ENCODE assay signal across 25 cellular contexts in genomic region chr10:131766096-131766495, GRCh38.
"Had no signal": no experiment of that assay in that cellular context is flagged by ENCODE, and none has a peak within 500 bp of the region (broad histone marks: within the 10 kb centered on the region; RNA-seq: fewer than 3 reads in every experiment).

No MANE protein-coding gene starts in this region.

- DNase-seq: dermis blood vessel endothelial cell; effector memory CD4-positive, alpha-beta T cell; foreskin keratinocyte; glutamatergic neuron; heart right ventricle; hippocampal formation; islet precursor cell; left ventricle myocardium superior; lower lobe of right lung; psoas muscle; right cardiac atrium; stimulated activated CD4-positive, alpha-beta T cell treated with anti-CD3 and anti-CD28 coated beads, Interleukin-15, amount 100 ng/mL, for 24 hours; stimulated activated CD4-positive, alpha-beta T cell treated with anti-CD3 and anti-CD28 coated beads, Interleukin-2, amount 100 ng/mL, for 48 hours; stimulated activated naive CD4-positive, alpha-beta T cell treated with Interleukin-2 at 50 U/mL for 16 hours; upper lobe of left lung; uterus had no signal

- H3K36me3 ChIP-seq: esophagus muscularis mucosa, gastroesophageal sphincter, heart right ventricle, lower lobe of right lung, thoracic aorta, tibial nerve, upper lobe of left lung, uterus had no signal

- H3K4me3 Mint-ChIP-seq: natural killer cell treated with Interleukin-12 subunit alpha and Interleukin-12 subunit beta and Interleukin-15 and Interleukin-18, amount 100 ng/mL, for 72 hours; neural crest cell had no signal

- H3K4me1 ChIP-seq: esophagus muscularis mucosa, foreskin keratinocyte, gastroesophageal sphincter, heart right ventricle, lower lobe of right lung, parathyroid adenoma, psoas muscle, tibial nerve, upper lobe of left lung, uterus had no signal

- H3K9me3 Mint-ChIP-seq: natural killer cell treated with Interleukin-12 subunit alpha and Interleukin-12 subunit beta and Interleukin-15 and Interleukin-18, amount 100 ng/mL, for 72 hours had no signal

- H3K27ac Mint-ChIP-seq: natural killer cell treated with Interleukin-12 subunit alpha and Interleukin-12 subunit beta and Interleukin-15 and Interleukin-18, amount 100 ng/mL, for 72 hours had no signal

- H3K9ac ChIP-seq: parathyroid adenoma had no signal

- H3K4me3 ChIP-seq: coronary artery, esophagus muscularis mucosa, gastroesophageal sphincter, heart right ventricle, lower lobe of right lung, psoas muscle, skin epidermis, thoracic aorta, tibial nerve, upper lobe of left lung, uterus had no signal

- H3K79me2 ChIP-seq: parathyroid adenoma had no signal

- ATAC-seq: foreskin keratinocyte; gastroesophageal sphincter; heart right ventricle; left ventricle myocardium superior; lower lobe of right lung; natural killer cell treated with Interleukin-12 subunit alpha and Interleukin-12 subunit beta and Interleukin-15 and Interleukin-18, amount 100 ng/mL, for 72 hours; psoas muscle; right cardiac atrium had no signal

- H3K27me3 ChIP-seq: foreskin keratinocyte, tibial nerve, upper lobe of left lung, uterus had no signal

- H3K36me3 Mint-ChIP-seq: natural killer cell treated with Interleukin-12 subunit alpha and Interleukin-12 subunit beta and Interleukin-15 and Interleukin-18, amount 100 ng/mL, for 72 hours had no signal

- H2AFZ ChIP-seq: parathyroid adenoma had no signal

- H3K9me3 ChIP-seq: gastroesophageal sphincter, lower lobe of right lung, psoas muscle, thoracic aorta, tibial nerve, upper lobe of left lung, uterus had no signal

- H3K27ac ChIP-seq: coronary artery, esophagus muscularis mucosa, foreskin keratinocyte, gastroesophageal sphincter, heart right ventricle, lower lobe of right lung, parathyroid adenoma, psoas muscle, skin epidermis, thoracic aorta, tibial nerve, upper lobe of left lung, uterus had no signal
